In the genomic region with DNA sequence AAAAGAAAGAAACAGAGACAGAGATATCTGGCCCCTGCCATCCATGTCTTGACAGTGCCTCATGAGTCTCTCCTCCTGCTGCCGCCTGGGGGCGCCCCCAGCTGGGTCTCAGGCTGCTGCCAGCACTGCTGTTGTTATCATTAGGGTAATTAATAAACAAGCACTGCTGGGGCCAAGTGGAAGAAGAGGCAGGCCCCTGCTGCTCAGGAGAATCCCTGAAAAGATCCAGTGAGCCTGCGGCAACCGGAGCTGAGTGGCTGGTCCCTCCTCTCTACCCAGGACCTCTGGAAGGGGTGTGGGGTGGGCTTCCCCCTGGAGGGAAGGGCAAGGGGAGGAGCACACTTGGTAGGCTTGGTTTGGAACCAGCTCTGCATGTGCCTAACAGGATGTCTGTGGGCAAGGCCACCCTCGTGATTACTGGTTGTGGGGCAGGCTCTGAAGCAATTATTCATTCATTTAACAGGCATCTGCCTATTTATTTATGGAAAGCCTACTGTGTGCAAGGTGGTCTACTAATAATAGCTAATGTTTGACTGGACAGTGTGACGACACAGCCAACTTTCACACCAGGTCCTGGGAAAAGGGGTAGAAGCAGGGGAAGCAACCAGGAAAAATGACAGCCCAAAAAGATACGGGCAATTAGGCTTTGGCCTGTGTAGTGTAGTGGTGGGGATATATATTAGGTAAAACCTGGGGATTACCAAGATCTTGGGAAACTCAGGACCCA, we compare ENCODE assay signal across 8 cellular contexts. TPM values are rescaled to one million over a fixed set of nuclear protein-coding genes. Genes with fewer than 3 reads are reported as not detected.
A peak's percentile ranks its signal among the peaks of the same experiment; 100 is the strongest.
DNase-seq lines count a peak whose midpoint lies in the region; ATAC-seq, FAIRE-seq and TF ChIP-seq lines count a peak whose summit lies in the region.

No MANE protein-coding gene starts in this region.

- peak overlapping the region in 2 of 5 donors; percentile 43 to 56 for H3K9ac ChIP-seq in subcutaneous abdominal adipose tissue (ENCODE audit: low read length in 5 of 5)

- peaks cover 6 to 61% (median 49%) of the 10 kb centered on the region in 5 donors for H3K4me1 ChIP-seq in subcutaneous abdominal adipose tissue (ENCODE audit: control insufficient read depth in 5 of 5, insufficient read depth in 5 of 5, low read length in 5 of 5)

- peaks cover 0 to 12% (median 3%) of the 10 kb centered on the region in 5 donors for H3K36me3 ChIP-seq in subcutaneous abdominal adipose tissue (ENCODE audit: control insufficient read depth in 5 of 5, insufficient read depth in 5 of 5, low read length in 5 of 5)

- no peaks in the 10 kb centered on the region for H3K9me3 ChIP-seq in subcutaneous abdominal adipose tissue (ENCODE audit: control insufficient read depth in 5 of 5, low read length in 5 of 5)

- no peak for TF ChIP-seq POLR2A in GM12891 (IDR thresholded peaks at IDR 0.05; ENCODE audit: low read depth, low read length)

- peak; percentile 82 for TF ChIP-seq RAD21 in Ishikawa (IDR thresholded peaks at IDR 0.05; ENCODE audit: low read depth)

- TF ChIP-seq EP300 in Ishikawa (IDR thresholded peaks at IDR 0.05; ENCODE audit: borderline replicate concordance): no peak

- ATAC-seq in HG02852 (IDR thresholded peaks at IDR 0.05; ENCODE audit: unreplicated experiment): no peak

- DNase-seq in GM12891 (ENCODE audit: insufficient read length, low spot score) (peak; percentile 69), SHP77 treated with DMSO at 0.1 percent for 48 hours (lab: John Stamatoyannopoulos, UW) (peak; percentile 42), activated gamma-delta T cell (lab: John Stamatoyannopoulos, UW) (peak; percentile 59), foreskin fibroblast (peak; percentile 70 to 87), occipital lobe (lab: John Stamatoyannopoulos, UW) (peak; percentile 77)

- TF ChIP-seq CTCF in foreskin fibroblast (IDR thresholded peaks at IDR 0.05; ENCODE audit: low read depth, low read length): peak; percentile 94

- H3K4me3 ChIP-seq in foreskin fibroblast (ENCODE audit: low read depth in 1 of 2, low read length in 2 of 2) (peak overlapping the region; percentile 65 to 69), subcutaneous abdominal adipose tissue (ENCODE audit: low read depth in 1 of 5, low read length in 5 of 5) (peak overlapping the region in 4 of 5 donors; percentile 30 to 76 (median 65))

- peak; percentile 63 for FAIRE-seq in GM12891 (lab: Jason Lieb, UNC)

- H3K27ac ChIP-seq in subcutaneous abdominal adipose tissue (ENCODE audit: low read depth, low read length): peak overlapping the region; percentile 27

- H3K27me3 ChIP-seq in subcutaneous abdominal adipose tissue (ENCODE audit: control insufficient read depth in 5 of 5, insufficient read depth in 4 of 5, low read length in 5 of 5): no peaks in the 10 kb centered on the region

TF ChIP-seq in GM12891, 5 proteins besides CTCF, POLR2A, EP300 and RAD21:
- TF ChIP-seq POU2F2 (IDR thresholded peaks at IDR 0.05; ENCODE audit: low read depth, low read length) (0 out of 2 replicates have a peak, but pooled peaks have one; percentile 16), TAF1 (IDR thresholded peaks at IDR 0.05; ENCODE audit: low read depth, low read length) (no peak)

TF ChIP-seq in Ishikawa, 13 proteins besides CTCF, POLR2A, EP300 and RAD21:
- no peak for TF ChIP-seq TCF12 (IDR thresholded peaks at IDR 0.05; ENCODE audit: low read depth)
- TF ChIP-seq ZBTB7A (IDR thresholded peaks at IDR 0.05; ENCODE audit: low read depth): peak; percentile 60; the same call in 1 of the 2 replicates
- no peak for TF ChIP-seq CEBPB (IDR thresholded peaks at IDR 0.05)
- TF ChIP-seq TAF1 (IDR thresholded peaks at IDR 0.05; ENCODE audit: low read depth): no peak
- TF ChIP-seq YY1 (IDR thresholded peaks at IDR 0.05; ENCODE audit: low read depth): no peak
- TF ChIP-seq EGR1 (IDR thresholded peaks at IDR 0.05): no peak
- TF ChIP-seq, protein P1, sequence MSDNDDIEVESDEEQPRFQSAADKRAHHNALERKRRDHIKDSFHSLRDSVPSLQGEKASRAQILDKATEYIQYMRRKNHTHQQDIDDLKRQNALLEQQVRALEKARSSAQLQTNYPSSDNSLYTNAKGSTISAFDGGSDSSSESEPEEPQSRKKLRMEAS (IDR thresholded peaks at IDR 0.05): peak; percentile 74
- TF ChIP-seq, protein P2, sequence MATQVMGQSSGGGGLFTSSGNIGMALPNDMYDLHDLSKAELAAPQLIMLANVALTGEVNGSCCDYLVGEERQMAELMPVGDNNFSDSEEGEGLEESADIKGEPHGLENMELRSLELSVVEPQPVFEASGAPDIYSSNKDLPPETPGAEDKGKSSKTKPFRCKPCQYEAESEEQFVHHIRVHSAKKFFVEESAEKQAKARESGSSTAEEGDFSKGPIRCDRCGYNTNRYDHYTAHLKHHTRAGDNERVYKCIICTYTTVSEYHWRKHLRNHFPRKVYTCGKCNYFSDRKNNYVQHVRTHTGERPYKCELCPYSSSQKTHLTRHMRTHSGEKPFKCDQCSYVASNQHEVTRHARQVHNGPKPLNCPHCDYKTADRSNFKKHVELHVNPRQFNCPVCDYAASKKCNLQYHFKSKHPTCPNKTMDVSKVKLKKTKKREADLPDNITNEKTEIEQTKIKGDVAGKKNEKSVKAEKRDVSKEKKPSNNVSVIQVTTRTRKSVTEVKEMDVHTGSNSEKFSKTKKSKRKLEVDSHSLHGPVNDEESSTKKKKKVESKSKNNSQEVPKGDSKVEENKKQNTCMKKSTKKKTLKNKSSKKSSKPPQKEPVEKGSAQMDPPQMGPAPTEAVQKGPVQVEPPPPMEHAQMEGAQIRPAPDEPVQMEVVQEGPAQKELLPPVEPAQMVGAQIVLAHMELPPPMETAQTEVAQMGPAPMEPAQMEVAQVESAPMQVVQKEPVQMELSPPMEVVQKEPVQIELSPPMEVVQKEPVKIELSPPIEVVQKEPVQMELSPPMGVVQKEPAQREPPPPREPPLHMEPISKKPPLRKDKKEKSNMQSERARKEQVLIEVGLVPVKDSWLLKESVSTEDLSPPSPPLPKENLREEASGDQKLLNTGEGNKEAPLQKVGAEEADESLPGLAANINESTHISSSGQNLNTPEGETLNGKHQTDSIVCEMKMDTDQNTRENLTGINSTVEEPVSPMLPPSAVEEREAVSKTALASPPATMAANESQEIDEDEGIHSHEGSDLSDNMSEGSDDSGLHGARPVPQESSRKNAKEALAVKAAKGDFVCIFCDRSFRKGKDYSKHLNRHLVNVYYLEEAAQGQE (IDR thresholded peaks at IDR 0.05; ENCODE audit: low read depth): no peak
- no peak for TF ChIP-seq TEAD4 (IDR thresholded peaks at IDR 0.05)
- TF ChIP-seq, protein P3, sequence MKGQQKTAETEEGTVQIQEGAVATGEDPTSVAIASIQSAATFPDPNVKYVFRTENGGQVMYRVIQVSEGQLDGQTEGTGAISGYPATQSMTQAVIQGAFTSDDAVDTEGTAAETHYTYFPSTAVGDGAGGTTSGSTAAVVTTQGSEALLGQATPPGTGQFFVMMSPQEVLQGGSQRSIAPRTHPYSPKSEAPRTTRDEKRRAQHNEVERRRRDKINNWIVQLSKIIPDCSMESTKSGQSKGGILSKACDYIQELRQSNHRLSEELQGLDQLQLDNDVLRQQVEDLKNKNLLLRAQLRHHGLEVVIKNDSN (IDR thresholded peaks at IDR 0.05): no peak
- no peak; the same call in 1 of the 2 replicates for TF ChIP-seq FOXM1 (IDR thresholded peaks at IDR 0.05; ENCODE audit: borderline replicate concordance, low read depth)
- TF ChIP-seq NFIC (IDR thresholded peaks at IDR 0.05): peak; percentile 34; the same call in 1 of the 2 replicates
- TF ChIP-seq CREB1 (IDR thresholded peaks at IDR 0.05; ENCODE audit: low read depth): no peak
TF ChIP-seq in Ishikawa: peak in this region for 3.

RNA-seq across cellular contexts. Expression of a gene that starts 1.2 kb away (rescaled TPM):
- polyA plus RNA-seq in GM12891 (2012; ENCODE audit: low read depth, missing spikeins): 0.17 TPM
- 20.3 TPM for total RNA-seq in occipital lobe

RNA-seq across cellular contexts. Expression of a gene that starts 13.8 kb away (rescaled TPM):
- polyA plus RNA-seq in GM12891 (2012; ENCODE audit: low read depth, missing spikeins): 16.9 TPM
- total RNA-seq in occipital lobe: 10.1 TPM

RNA-seq across cellular contexts. Expression of a gene that starts 44.2 kb away (rescaled TPM):
- polyA plus RNA-seq in GM12891 (2012; ENCODE audit: low read depth, missing spikeins): 0.06 TPM
- total RNA-seq in occipital lobe: not detected
